21 cellular contexts compared by ENCODE assay signal in genomic region chr20:2967841-2968240, GRCh38.
DNase-seq lines count a peak whose midpoint lies in the region; ATAC-seq, FAIRE-seq and TF ChIP-seq lines count a peak whose summit lies in the region.
"Had no signal": no experiment of that assay in that cellular context is flagged by ENCODE, and none has a peak within 500 bp of the region (broad histone marks: within the 10 kb centered on the region; RNA-seq: fewer than 3 reads in every experiment).

No MANE protein-coding gene starts in this region.

- H3K4me3 Mint-ChIP-seq in central memory CD8-positive, alpha-beta T cell, result no peak overlapping the region
- H3K4me3 Mint-ChIP-seq in HFFc6, result no peak overlapping the region
- H3K4me3 Mint-ChIP-seq: IgD-negative memory B cell had no signal

- no peak for TF ChIP-seq POLR2A in suprapubic skin (IDR thresholded peaks at IDR 0.05)

- H3K36me3 Mint-ChIP-seq in central memory CD8-positive, alpha-beta T cell (ENCODE audit: insufficient read depth), result peaks cover 29% of the 10 kb centered on the region
- peaks cover 11% of the 10 kb centered on the region for H3K36me3 Mint-ChIP-seq in HFFc6 (ENCODE audit: low read depth)

- H3K36me3 ChIP-seq in suprapubic skin, result peaks cover 43% of the 10 kb centered on the region
- H3K36me3 ChIP-seq: BE2C had no signal

- 83% methylated on average over 3 of the region's 3 CpGs for WGBS in suprapubic skin

- H3K27me3 ChIP-seq in foreskin keratinocyte (no peaks in the 10 kb centered on the region), suprapubic skin (no peaks in the 10 kb centered on the region)
- H3K27me3 ChIP-seq: BE2C had no signal

- TF ChIP-seq EP300 in suprapubic skin (IDR thresholded peaks at IDR 0.05), result no peak

- peaks cover 17% of the 10 kb centered on the region for H3K4me1 Mint-ChIP-seq in central memory CD8-positive, alpha-beta T cell
- H3K4me1 Mint-ChIP-seq in HFFc6 (ENCODE audit: low read depth), result peaks cover 6% of the 10 kb centered on the region; the same call in 1 of the 2 replicates
- H3K4me1 Mint-ChIP-seq: IgD-negative memory B cell had no signal

- H3K4me1 ChIP-seq in foreskin keratinocyte, result peaks cover 10% of the 10 kb centered on the region
- no peaks in the 10 kb centered on the region for H3K4me1 ChIP-seq in suprapubic skin
- H3K4me1 ChIP-seq: BE2C had no signal

- FAIRE-seq in GM19239 (lab: Jason Lieb, UNC), result peak; percentile 26
- FAIRE-seq: D721Med had no signal

- H3K27me3 Mint-ChIP-seq in central memory CD8-positive, alpha-beta T cell, result no peaks in the 10 kb centered on the region
- H3K27me3 Mint-ChIP-seq in HFFc6 (ENCODE audit: insufficient read depth), result no peaks in the 10 kb centered on the region; the same call in 1 of the 2 replicates
- H3K27me3 Mint-ChIP-seq: IgD-negative memory B cell had no signal

- DNase-seq in GM19239 (ENCODE audit: insufficient read length, low spot score) (no peak), HPDE6-E6E7 (ENCODE audit: extremely low spot score) (peak; percentile 72), foreskin keratinocyte (peak; percentile 67 to 81), HFFc6 (no peak), NCI-H2227 treated with DMSO at 0.1 percent for 48 hours (lab: John Stamatoyannopoulos, UW) (no peak), suprapubic skin (ENCODE audit: low spot score in 2 of 2) (no peak)
- no peak for DNase-seq in central memory CD8-positive, alpha-beta T cell (ENCODE audit: low spot score in 2 of 2)
- DNase-seq in activated naive CD4-positive, alpha-beta T cell treated with Interleukin-2 at 50 U/mL for 16 hours, result no peak
- DNase-seq: BE2C, EL, GF-D8, HCEC 1CT, MV-4-11, NCI-H1105 treated with DMSO at 0.1 percent for 48 hours, NCI-H1694, NCI-H2081, NCI-H2171, NCI-H524 treated with DMSO at 0.1 percent for 48 hours, SHP77 had no signal

- H3K4me3 ChIP-seq in suprapubic skin, result no peak overlapping the region

- peak overlapping the region; percentile 62 for H3K27ac Mint-ChIP-seq in central memory CD8-positive, alpha-beta T cell (ENCODE audit: low read depth)
- no peak overlapping the region; the same call in 1 of the 2 replicates for H3K27ac Mint-ChIP-seq in HFFc6
- H3K27ac Mint-ChIP-seq: IgD-negative memory B cell had no signal

- H3K9me3 Mint-ChIP-seq in central memory CD8-positive, alpha-beta T cell, result no peaks in the 10 kb centered on the region
- no peaks in the 10 kb centered on the region for H3K9me3 Mint-ChIP-seq in HFFc6
- H3K9me3 Mint-ChIP-seq: IgD-negative memory B cell had no signal

- ATAC-seq in central memory CD8-positive, alpha-beta T cell (replicated peaks; ENCODE audit: extremely low read depth, poor library complexity, severe bottlenecking), result no peak
- ATAC-seq in foreskin keratinocyte, result peak; percentile 94

- H3K27ac ChIP-seq in foreskin keratinocyte (peak overlapping the region; percentile 54), suprapubic skin (no peak overlapping the region)

- no peak for TF ChIP-seq CTCF in foreskin keratinocyte (conservative IDR thresholded peaks at IDR 0.05)
- TF ChIP-seq CTCF in HFFc6 (IDR thresholded peaks at IDR 0.05), result no peak
- TF ChIP-seq CTCF in suprapubic skin (IDR thresholded peaks at IDR 0.05), result no peak

- no peaks in the 10 kb centered on the region for H3K9me3 ChIP-seq in suprapubic skin
- H3K9me3 ChIP-seq: BE2C had no signal

Comparison
In these comparisons a context has a peak if more than half of its experiments do, and no peak if none do; other contexts are left out.
1. DNase-seq: peak in HPDE6-E6E7 (single experiment) and foreskin keratinocyte (2 of 2); none in GM19239 (single experiment), central memory CD8-positive, alpha-beta T cell (0 of 2), HFFc6 (single experiment), NCI-H2227 treated with DMSO at 0.1 percent for 48 hours (single experiment), activated naive CD4-positive, alpha-beta T cell treated with Interleukin-2 at 50 U/mL for 16 hours (single experiment) and suprapubic skin (0 of 2).